In the genomic region with DNA sequence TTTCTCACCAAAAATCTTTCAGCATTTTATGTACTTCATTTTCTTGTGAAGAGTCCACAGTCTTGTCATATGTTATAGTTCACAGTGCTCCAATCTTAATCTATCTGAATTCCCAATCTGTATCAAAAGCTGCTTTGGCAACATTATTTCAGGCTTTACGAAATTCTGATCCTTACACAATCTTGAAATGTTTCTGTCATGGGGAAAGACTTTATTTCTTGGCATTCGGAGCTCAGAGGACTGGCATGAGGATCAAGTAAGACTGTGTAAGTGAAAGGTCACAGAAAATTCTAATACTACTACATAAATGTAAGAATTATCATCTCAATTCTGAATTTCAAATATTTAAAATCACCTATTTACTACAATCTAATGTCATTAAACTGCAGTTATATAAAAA, we compare ENCODE assay signal across 9 cellular contexts. TPM values are rescaled to one million over a fixed set of nuclear protein-coding genes. Genes with fewer than 3 reads are reported as not detected.
DNase-seq lines count a peak whose midpoint lies in the region; ATAC-seq and TF ChIP-seq lines count a peak whose summit lies in the region.
"Had no signal": no experiment of that assay in that cellular context is flagged by ENCODE, and none has a peak within 500 bp of the region (broad histone marks: within the 10 kb centered on the region; RNA-seq: fewer than 3 reads in every experiment).

No MANE protein-coding gene starts in this region.

- TF ChIP-seq CTCF in WTC11 (IDR thresholded peaks at IDR 0.05) (no peak), suprapubic skin (IDR thresholded peaks at IDR 0.05) (no peak)

- CTCF ChIA-PET in WTC11 (lab: Charles Lee): no interaction called here

- no peaks in the 10 kb centered on the region for H3K9me3 Mint-ChIP-seq in activated T-cell treated with anti-CD3 and anti-CD28 coated beads, Interleukin-2, amount 50 U/mL, for 72 hours
- no peaks in the 10 kb centered on the region for H3K9me3 Mint-ChIP-seq in WTC11

- H3K9me3 ChIP-seq in suprapubic skin: no peaks in the 10 kb centered on the region
- H3K9me3 ChIP-seq: right atrium auricular region had no signal

- no peaks in the 10 kb centered on the region for H3K27me3 Mint-ChIP-seq in activated T-cell treated with anti-CD3 and anti-CD28 coated beads, Interleukin-2, amount 50 U/mL, for 72 hours (ENCODE audit: low read depth)
- no peaks in the 10 kb centered on the region for H3K27me3 Mint-ChIP-seq in WTC11 (ENCODE audit: low read depth)

- H3K36me3 ChIP-seq in suprapubic skin: no peaks in the 10 kb centered on the region
- H3K36me3 ChIP-seq: right atrium auricular region had no signal

- H3K4me3 Mint-ChIP-seq in activated T-cell treated with anti-CD3 and anti-CD28 coated beads, Interleukin-2, amount 50 U/mL, for 72 hours: peak overlapping the region; percentile 27 to 95
- peak overlapping the region; percentile 33 for H3K4me3 Mint-ChIP-seq in WTC11

- no peak for DNase-seq in activated T-cell treated with anti-CD3 and anti-CD28 coated beads, Interleukin-2, amount 50 U/mL, for 72 hours
- no peak for DNase-seq in activated T-cell treated with anti-CD3 and anti-CD28 coated beads, Interleukin-2, amount 50 U/mL, for 1 hour
- DNase-seq in WTC11 (ENCODE audit: low spot score): no peak
- DNase-seq in hepatic stellate cell (ENCODE audit: low spot score): peak; percentile 44
- no peak for DNase-seq in suprapubic skin (ENCODE audit: low spot score in 2 of 2)
- DNase-seq in ureter (ENCODE audit: low spot score): no peak
- no peak for DNase-seq in NCI-H2081 (lab: John Stamatoyannopoulos, UW)

- WGBS in suprapubic skin: 16% methylated on average over 2 of the region's 2 CpGs

- TF ChIP-seq EP300 in suprapubic skin (IDR thresholded peaks at IDR 0.05): no peak

- H3K27ac Mint-ChIP-seq in activated T-cell treated with anti-CD3 and anti-CD28 coated beads, Interleukin-2, amount 50 U/mL, for 72 hours: peak overlapping the region; percentile 4
- peak overlapping the region; percentile 39; the same call in 1 of the 2 replicates for H3K27ac Mint-ChIP-seq in WTC11

- peaks cover 0 to 4% of the 10 kb centered on the region in 2 donors for H3K36me3 Mint-ChIP-seq in activated T-cell treated with anti-CD3 and anti-CD28 coated beads, Interleukin-2, amount 50 U/mL, for 72 hours (ENCODE audit: insufficient read depth in 2 of 2)
- H3K36me3 Mint-ChIP-seq in WTC11: no peaks in the 10 kb centered on the region

- peak overlapping the region; percentile 87 for H3K27ac ChIP-seq in suprapubic skin

- H3K4me1 Mint-ChIP-seq in activated T-cell treated with anti-CD3 and anti-CD28 coated beads, Interleukin-2, amount 50 U/mL, for 72 hours (ENCODE audit: low read depth): peaks cover 40% of the 10 kb centered on the region
- H3K4me1 Mint-ChIP-seq in WTC11: peaks cover 26% of the 10 kb centered on the region

- no peak for ATAC-seq in activated T-cell treated with anti-CD3 and anti-CD28 coated beads, Interleukin-2, amount 50 U/mL, for 72 hours (replicated peaks in 1 of 2)
- ATAC-seq in WTC11 (no peak), HG03457 (IDR thresholded peaks at IDR 0.05; ENCODE audit: unreplicated experiment) (no peak)

- no peaks in the 10 kb centered on the region for H3K27me3 ChIP-seq in suprapubic skin
- H3K27me3 ChIP-seq: right atrium auricular region had no signal

- POLR2A ChIA-PET in WTC11 (lab: Charles Lee): no interaction called here

- TF ChIP-seq POLR2A in suprapubic skin (IDR thresholded peaks at IDR 0.05): no peak

- peak overlapping the region; percentile 85 for H3K4me3 ChIP-seq in suprapubic skin

- H3K4me1 ChIP-seq in suprapubic skin: peaks cover 28% of the 10 kb centered on the region

TF ChIP-seq in WTC11, 78 proteins besides CTCF, POLR2A, EP300 and RAD21:
- TF ChIP-seq RELA (CRISPR knock-in tag; IDR thresholded peaks at IDR 0.05; ENCODE audit: borderline replicate concordance): no peak
- TF ChIP-seq, protein P1, sequence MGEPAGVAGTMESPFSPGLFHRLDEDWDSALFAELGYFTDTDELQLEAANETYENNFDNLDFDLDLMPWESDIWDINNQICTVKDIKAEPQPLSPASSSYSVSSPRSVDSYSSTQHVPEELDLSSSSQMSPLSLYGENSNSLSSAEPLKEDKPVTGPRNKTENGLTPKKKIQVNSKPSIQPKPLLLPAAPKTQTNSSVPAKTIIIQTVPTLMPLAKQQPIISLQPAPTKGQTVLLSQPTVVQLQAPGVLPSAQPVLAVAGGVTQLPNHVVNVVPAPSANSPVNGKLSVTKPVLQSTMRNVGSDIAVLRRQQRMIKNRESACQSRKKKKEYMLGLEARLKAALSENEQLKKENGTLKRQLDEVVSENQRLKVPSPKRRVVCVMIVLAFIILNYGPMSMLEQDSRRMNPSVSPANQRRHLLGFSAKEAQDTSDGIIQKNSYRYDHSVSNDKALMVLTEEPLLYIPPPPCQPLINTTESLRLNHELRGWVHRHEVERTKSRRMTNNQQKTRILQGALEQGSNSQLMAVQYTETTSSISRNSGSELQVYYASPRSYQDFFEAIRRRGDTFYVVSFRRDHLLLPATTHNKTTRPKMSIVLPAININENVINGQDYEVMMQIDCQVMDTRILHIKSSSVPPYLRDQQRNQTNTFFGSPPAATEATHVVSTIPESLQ (CRISPR knock-in tag; IDR thresholded peaks at IDR 0.05): no peak
- TF ChIP-seq, protein P2, sequence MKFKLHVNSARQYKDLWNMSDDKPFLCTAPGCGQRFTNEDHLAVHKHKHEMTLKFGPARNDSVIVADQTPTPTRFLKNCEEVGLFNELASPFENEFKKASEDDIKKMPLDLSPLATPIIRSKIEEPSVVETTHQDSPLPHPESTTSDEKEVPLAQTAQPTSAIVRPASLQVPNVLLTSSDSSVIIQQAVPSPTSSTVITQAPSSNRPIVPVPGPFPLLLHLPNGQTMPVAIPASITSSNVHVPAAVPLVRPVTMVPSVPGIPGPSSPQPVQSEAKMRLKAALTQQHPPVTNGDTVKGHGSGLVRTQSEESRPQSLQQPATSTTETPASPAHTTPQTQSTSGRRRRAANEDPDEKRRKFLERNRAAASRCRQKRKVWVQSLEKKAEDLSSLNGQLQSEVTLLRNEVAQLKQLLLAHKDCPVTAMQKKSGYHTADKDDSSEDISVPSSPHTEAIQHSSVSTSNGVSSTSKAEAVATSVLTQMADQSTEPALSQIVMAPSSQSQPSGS (CRISPR knock-in tag; IDR thresholded peaks at IDR 0.05; ENCODE audit: borderline replicate concordance, low read depth): no peak
- no peak for TF ChIP-seq ELF4 (CRISPR knock-in tag; IDR thresholded peaks at IDR 0.05; ENCODE audit: low read depth)
- no peak for TF ChIP-seq ZNF416 (CRISPR knock-in tag; IDR thresholded peaks at IDR 0.05)
- TF ChIP-seq IRF2 (CRISPR knock-in tag; IDR thresholded peaks at IDR 0.05; ENCODE audit: borderline replicate concordance, low read depth): no peak
- TF ChIP-seq ZNF317 (CRISPR knock-in tag; IDR thresholded peaks at IDR 0.05; ENCODE audit: borderline replicate concordance, low read depth): no peak

RNA-seq across cellular contexts. Expression of a gene that starts 2.0 kb away (rescaled TPM):
- 10 to 100 TPM; 46.6 to 47.1 TPM for total RNA-seq in activated T-cell treated with anti-CD3 and anti-CD28 coated beads, Interleukin-2, amount 50 U/mL, for 72 hours
- total RNA-seq in WTC11 (2021) (57.5 to 61.6 TPM (median 59.9 TPM) in 3 replicates), suprapubic skin (100 to 1,000 TPM in 1 of 4 donors, 10 to 100 TPM in 3; 45.3 to 108 (median 53.6) TPM), ureter (63.7 TPM)

RNA-seq across cellular contexts. Expression of a gene that starts 21.8 kb away (rescaled TPM):
- total RNA-seq in activated T-cell treated with anti-CD3 and anti-CD28 coated beads, Interleukin-2, amount 50 U/mL, for 72 hours: 10 to 100 TPM; 11.9 to 12.4 TPM
- total RNA-seq in WTC11 (2021) (6.0 to 6.3 TPM (median 6.2 TPM) in 3 replicates), suprapubic skin (10 to 100 TPM in 2 of 4 donors, 1 to 10 TPM in 2; 7.6 to 17.6 (median 10.2) TPM), ureter (19.4 TPM)
